11 cellular contexts compared by ENCODE assay signal in the genomic region with DNA sequence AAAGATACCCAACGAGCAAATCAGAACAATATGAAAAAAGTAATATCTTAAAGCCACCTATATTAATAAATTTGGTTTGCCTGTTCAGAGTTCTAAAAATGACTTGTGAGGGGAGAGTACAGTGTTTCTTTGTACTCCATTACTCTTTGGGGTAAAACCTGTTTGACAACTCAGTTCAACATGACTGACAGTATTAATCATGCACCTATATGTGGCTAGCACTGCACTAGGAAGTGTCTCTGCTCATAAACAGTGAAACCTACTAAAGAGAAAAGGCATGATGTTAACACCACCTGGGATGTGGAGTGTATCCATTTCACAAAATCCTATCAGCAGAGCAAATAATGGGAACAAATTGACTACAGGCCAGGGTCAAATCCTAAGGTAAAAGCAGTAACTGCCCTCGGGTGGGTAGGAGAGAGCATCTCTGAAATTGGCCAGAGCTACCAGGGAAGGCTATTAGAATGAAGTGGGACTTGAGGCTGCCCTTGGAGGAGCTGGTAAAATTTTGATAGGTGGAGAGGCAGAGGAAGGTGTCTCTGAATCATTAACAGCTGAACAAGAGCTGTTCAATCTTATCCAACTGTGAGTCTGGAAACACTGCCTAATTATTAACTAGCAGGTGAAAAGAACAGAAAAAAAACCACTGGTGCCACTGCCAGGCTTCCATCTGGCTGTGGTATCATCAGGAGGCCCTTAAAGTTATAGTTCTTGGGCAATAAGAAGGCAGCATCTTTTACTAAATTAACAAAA.
A peak's percentile ranks its signal among the peaks of the same experiment; 100 is the strongest.
DNase-seq lines count a peak whose midpoint lies in the region; ATAC-seq and TF ChIP-seq lines count a peak whose summit lies in the region.
"Had no signal": no experiment of that assay in that cellular context is flagged by ENCODE, and none has a peak within 500 bp of the region (broad histone marks: within the 10 kb centered on the region; RNA-seq: fewer than 3 reads in every experiment).

No MANE protein-coding gene starts in this region.

- no peaks in the 10 kb centered on the region for H3K36me3 ChIP-seq in WERI-Rb-1

- H3K4me1 Mint-ChIP-seq in activated CD8-positive, alpha-beta T cell treated with anti-CD3 and anti-CD28 coated beads, Interleukin-2, amount 10 ng/mL, durations not matched to agents 7 days and 5 days (ENCODE audit: low read depth), result no peaks in the 10 kb centered on the region
- H3K4me1 Mint-ChIP-seq: activated CD4-positive, alpha-beta T cell treated with anti-CD3 and anti-CD28 coated beads, Interleukin-2, amount 10 ng/mL, durations not matched to agents 24 days and 14 days; CD4-positive, CD25-positive, alpha-beta regulatory T cell had no signal

- H3K4me3 Mint-ChIP-seq in activated CD8-positive, alpha-beta T cell treated with anti-CD3 and anti-CD28 coated beads, Interleukin-2, amount 10 ng/mL, durations not matched to agents 7 days and 5 days, result no peak overlapping the region
- H3K4me3 Mint-ChIP-seq: activated CD4-positive, alpha-beta T cell treated with anti-CD3 and anti-CD28 coated beads, Interleukin-2, amount 10 ng/mL, durations not matched to agents 24 days and 14 days; CD4-positive, CD25-positive, alpha-beta regulatory T cell had no signal

- H3K27ac ChIP-seq in WERI-Rb-1, result no peak overlapping the region

- H3K27me3 Mint-ChIP-seq in activated CD8-positive, alpha-beta T cell treated with anti-CD3 and anti-CD28 coated beads, Interleukin-2, amount 10 ng/mL, durations not matched to agents 7 days and 5 days (ENCODE audit: low read depth), result peaks cover 4% of the 10 kb centered on the region

- H3K4me3 ChIP-seq in WERI-Rb-1 (ENCODE audit: low read depth, low read length), result no peak overlapping the region

- no peaks in the 10 kb centered on the region for H3K9me3 ChIP-seq in WERI-Rb-1 (ENCODE audit: severe bottlenecking)

- CTCF ChIA-PET in activated CD8-positive, alpha-beta T cell treated with anti-CD3 and anti-CD28 coated beads, Interleukin-2, amount 10 ng/mL, durations not matched to agents 7 days and 5 days (lab: Charles Lee), result no interaction called here

- no peaks in the 10 kb centered on the region for H3K36me3 Mint-ChIP-seq in activated CD8-positive, alpha-beta T cell treated with anti-CD3 and anti-CD28 coated beads, Interleukin-2, amount 10 ng/mL, durations not matched to agents 7 days and 5 days (ENCODE audit: low read depth)
- H3K36me3 Mint-ChIP-seq: CD4-positive, CD25-positive, alpha-beta regulatory T cell had no signal

- H3K27ac Mint-ChIP-seq in activated CD8-positive, alpha-beta T cell treated with anti-CD3 and anti-CD28 coated beads, Interleukin-2, amount 10 ng/mL, durations not matched to agents 7 days and 5 days, result no peak overlapping the region
- H3K27ac Mint-ChIP-seq: activated CD4-positive, alpha-beta T cell treated with anti-CD3 and anti-CD28 coated beads, Interleukin-2, amount 10 ng/mL, durations not matched to agents 24 days and 14 days; CD4-positive, CD25-positive, alpha-beta regulatory T cell had no signal

- no peaks in the 10 kb centered on the region for H3K9me3 Mint-ChIP-seq in activated CD8-positive, alpha-beta T cell treated with anti-CD3 and anti-CD28 coated beads, Interleukin-2, amount 10 ng/mL, durations not matched to agents 7 days and 5 days (ENCODE audit: insufficient read depth)
- H3K9me3 Mint-ChIP-seq: activated CD4-positive, alpha-beta T cell treated with anti-CD3 and anti-CD28 coated beads, Interleukin-2, amount 10 ng/mL, durations not matched to agents 24 days and 14 days had no signal

- TF ChIP-seq CTCF in WERI-Rb-1 (IDR thresholded peaks at IDR 0.05; ENCODE audit: low read depth, low read length), result no peak

- DNase-seq in DMS53 (lab: John Stamatoyannopoulos, UW) (peak; percentile 89), NCI-H1417 treated with DMSO at 0.1 percent for 48 hours (lab: John Stamatoyannopoulos, UW) (peak; percentile 19), kidney glomerular epithelial cell (lab: John Stamatoyannopoulos, UW) (peak; percentile 40), middle frontal gyrus (ENCODE audit: extremely low spot score, low spot score) (no peak), WERI-Rb-1 (no peak), A172 (ENCODE audit: low spot score) (no peak)
- DNase-seq in activated CD8-positive, alpha-beta T cell treated with anti-CD3 and anti-CD28 coated beads, Interleukin-2, amount 10 ng/mL, durations not matched to agents 7 days and 5 days, result no peak
- DNase-seq: activated CD4-positive, alpha-beta T cell treated with anti-CD3 and anti-CD28 coated beads, Interleukin-2, amount 10 ng/mL, durations not matched to agents 24 days and 14 days; anterior cingulate cortex; CD4-positive, CD25-positive, alpha-beta regulatory T cell had no signal

- peak; percentile 48 for ATAC-seq in GM21576 (IDR thresholded peaks at IDR 0.05; ENCODE audit: unreplicated experiment)
- ATAC-seq in activated CD8-positive, alpha-beta T cell treated with anti-CD3 and anti-CD28 coated beads, Interleukin-2, amount 10 ng/mL, durations not matched to agents 7 days and 5 days, result no peak

- POLR2A ChIA-PET in activated CD8-positive, alpha-beta T cell treated with anti-CD3 and anti-CD28 coated beads, Interleukin-2, amount 10 ng/mL, durations not matched to agents 7 days and 5 days (lab: Charles Lee), result no interaction called here

- no peaks in the 10 kb centered on the region for H3K27me3 ChIP-seq in WERI-Rb-1 (ENCODE audit: insufficient read depth, low read depth, severe bottlenecking)

Comparison
In these comparisons a context has a peak if more than half of its experiments do, and no peak if none do; other contexts are left out.
1. DNase-seq: peak in DMS53 (single experiment), NCI-H1417 treated with DMSO at 0.1 percent for 48 hours (single experiment) and kidney glomerular epithelial cell (single experiment); none in middle frontal gyrus (single experiment), WERI-Rb-1 (single experiment), activated CD8-positive, alpha-beta T cell treated with anti-CD3 and anti-CD28 coated beads, Interleukin-2, amount 10 ng/mL, durations not matched to agents 7 days and 5 days (single experiment) and A172 (single experiment).